Comparison of ENCODE assay signal across 8 cellular contexts in the genomic region with DNA sequence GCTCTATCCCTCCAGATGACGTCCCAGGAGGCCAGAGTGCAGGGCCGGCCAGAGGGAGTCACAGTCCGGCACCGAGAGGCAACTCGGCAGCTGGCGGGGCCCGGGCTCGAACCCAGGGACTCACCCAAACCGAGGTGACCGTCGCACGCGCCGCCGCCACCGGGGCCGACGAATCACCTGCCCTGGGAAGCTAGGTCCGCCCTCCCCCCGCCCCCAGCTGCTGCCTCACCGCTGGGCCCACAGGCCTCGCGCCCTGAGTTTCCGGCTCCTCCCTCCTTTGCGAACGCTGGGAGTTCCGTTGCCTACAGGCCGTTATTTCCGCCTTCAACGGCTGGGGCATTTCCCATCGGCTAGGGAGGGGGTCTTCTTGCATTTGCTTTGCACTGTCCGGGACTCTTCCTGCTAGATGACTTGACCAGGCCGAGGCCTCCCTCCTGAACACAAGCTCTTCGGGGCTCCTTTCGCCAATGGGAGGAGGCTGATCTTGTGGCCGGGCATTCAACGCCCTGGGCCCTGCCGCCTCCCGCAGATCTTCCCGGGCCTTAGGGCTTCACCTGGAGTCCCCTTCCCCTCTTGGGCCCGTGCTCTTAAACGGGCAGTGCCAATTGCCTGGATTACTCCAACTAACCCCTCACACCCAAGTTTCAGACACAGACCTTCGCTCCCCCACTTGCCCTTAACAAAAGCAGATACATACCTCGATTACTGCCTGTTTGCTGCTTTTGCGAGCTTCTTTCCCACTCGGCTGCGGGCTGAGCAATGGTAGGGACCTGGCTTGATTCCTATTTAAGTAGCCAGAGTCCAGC.
A peak's percentile ranks its signal among the peaks of the same experiment; 100 is the strongest.
DNase-seq lines count a peak whose midpoint lies in the region; ATAC-seq and TF ChIP-seq lines count a peak whose summit lies in the region.

Gene SNUPN (minus strand): TSS at position 184 of the 806 bp plus-strand sequence. CDS start 4,674 bp downstream, outside the sequence.

- peak; percentile 81 for DNase-seq in AG09319 (ENCODE audit: extremely low read depth, low read depth)
- DNase-seq in NCI-H526 (lab: John Stamatoyannopoulos, UW), result peak; percentile 87 to 96
- peak; percentile 92 to 94 for DNase-seq in activated CD4-positive, alpha-beta T cell treated with anti-CD3 and anti-CD28 coated beads for 4 hours
- DNase-seq in choroid plexus epithelial cell (ENCODE audit: low read depth), result peak; percentile 93
- peak; percentile 77 for DNase-seq in kidney glomerular epithelial cell (lab: John Stamatoyannopoulos, UW)
- DNase-seq in stimulated activated CD4-positive, alpha-beta T cell treated with anti-CD3 and anti-CD28 coated beads, Interleukin-1b, Interleukin-23, amount 100 ng/mL, for 1 hour (ENCODE audit: low read depth in 2 of 2), result peak; percentile 82 to 86

- TF ChIP-seq CTCF in AG09319 (IDR thresholded peaks at IDR 0.05; ENCODE audit: low read depth, low read length), result no peak
- no peak for TF ChIP-seq CTCF in choroid plexus epithelial cell (conservative IDR thresholded peaks at IDR 0.05; ENCODE audit: low read depth, low read length)

- peak within 1 kb of the TSS; percentile 89 for H3K4me3 ChIP-seq in choroid plexus epithelial cell (ENCODE audit: low read depth, low read length)

- ATAC-seq in GM19035 (IDR thresholded peaks at IDR 0.05; ENCODE audit: unreplicated experiment) (peak; percentile 72), HG03432 (IDR thresholded peaks at IDR 0.05; ENCODE audit: unreplicated experiment) (peak; percentile 85)

Comparison
In these comparisons a context has a peak if more than half of its experiments do, and no peak if none do; other contexts are left out.
1. Peak in every context shown above with its lines: DNase-seq, ATAC-seq and H3K4me3 ChIP-seq.